Comparison of ENCODE assay signal across 1 cellular context in genomic region chr10:43574035-43574892, GRCh38.
TF ChIP-seq lines count a peak whose summit lies in the region.

TSS of gene ZNF239 (minus strand) at chr10:43574616. CDS start at chr10:43558079, 16,537 bp downstream.

TF ChIP-seq in GM12878, 131 proteins besides CTCF, POLR2A, EP300 and RAD21 (continued from another document and continues in another):
- TF ChIP-seq ELK1 (IDR thresholded peaks at IDR 0.05; ENCODE audit: low read depth, low read length) (peak; percentile 66; the same call in 1 of the 2 replicates), BHLHE40 (IDR thresholded peaks at IDR 0.05; ENCODE audit: borderline replicate concordance in 1 of 2, low read depth in 2 of 2, low read length in 1 of 2) (peak; percentile 91 to 96), YY1 (IDR thresholded peaks at IDR 0.05; ENCODE audit: low read depth, low read length) (peak; percentile 46; the same call in 1 of the 2 replicates), CHD2 (IDR thresholded peaks at IDR 0.05; ENCODE audit: borderline replicate concordance, low read depth, low read length) (no peak), ESRRA (IDR thresholded peaks at IDR 0.05; ENCODE audit: low read length) (no peak), FOXK2 (IDR thresholded peaks at IDR 0.05) (no peak), IRF4 (IDR thresholded peaks at IDR 0.05; ENCODE audit: low read depth, low read length) (no peak), SKIL (IDR thresholded peaks at IDR 0.05; ENCODE audit: low read depth, poor library complexity, severe bottlenecking) (no peak), IRF3 (IDR thresholded peaks at IDR 0.05) (no peak), IRF5 (IDR thresholded peaks at IDR 0.05; ENCODE audit: borderline replicate concordance) (no peak), STAT1 (conservative IDR thresholded peaks at IDR 0.05) (no peak), NRF1 (conservative IDR thresholded peaks at IDR 0.05; ENCODE audit: low read depth, low read length) (no peak), RELA (IDR thresholded peaks at IDR 0.05; ENCODE audit: borderline replicate concordance, partially characterized antibody) (no peak), ZBTB40 (IDR thresholded peaks at IDR 0.05; ENCODE audit: borderline replicate concordance) (peak; percentile 73), IKZF1 (conservative IDR thresholded peaks at IDR 0.05) (peak; percentile 66), SIN3A (IDR thresholded peaks at IDR 0.05; ENCODE audit: low read depth, low read length) (no peak), NFIC (IDR thresholded peaks at IDR 0.05; ENCODE audit: low read depth, low read length) (no peak), CHD1 (IDR thresholded peaks at IDR 0.05; ENCODE audit: low read depth, low read length) (no peak), CREB1 (IDR thresholded peaks at IDR 0.05; ENCODE audit: low read depth) (no peak), SMAD1 (IDR thresholded peaks at IDR 0.05; ENCODE audit: low read depth, partially characterized antibody) (no peak), HDAC2 (IDR thresholded peaks at IDR 0.05) (no peak), MAX (IDR thresholded peaks at IDR 0.05; ENCODE audit: low read depth, low read length) (peak; percentile 18; the same call in 1 of the 2 replicates), E2F8 (IDR thresholded peaks at IDR 0.05; ENCODE audit: low read depth, partially characterized antibody) (no peak), CEBPB (IDR thresholded peaks at IDR 0.05; ENCODE audit: borderline replicate concordance in 1 of 2, low read depth in 2 of 2, low read length in 2 of 2) (no peak), PAX8 (IDR thresholded peaks at IDR 0.05) (no peak), ZNF207 (IDR thresholded peaks at IDR 0.05; ENCODE audit: borderline replicate concordance) (no peak), PRDM15 (CRISPR knock-in tag; IDR thresholded peaks at IDR 0.05) (no peak), NBN (IDR thresholded peaks at IDR 0.05) (no peak), RBBP5 (conservative IDR thresholded peaks at IDR 0.05) (no peak), SUZ12 (IDR thresholded peaks at IDR 0.05; ENCODE audit: unreplicated experiment) (no peak), KLF5 (IDR thresholded peaks at IDR 0.05; ENCODE audit: partially characterized antibody) (no peak), SREBF1 (IDR thresholded peaks at IDR 0.05; ENCODE audit: low read length) (no peak), JUND (IDR thresholded peaks at IDR 0.05; ENCODE audit: low read depth, low read length) (no peak), STAT3 (IDR thresholded peaks at IDR 0.05; ENCODE audit: low read depth, low read length) (no peak), ZBTB11 (CRISPR knock-in tag; IDR thresholded peaks at IDR 0.05) (no peak), ZNF384 (IDR thresholded peaks at IDR 0.05; ENCODE audit: borderline replicate concordance, low read depth, low read length) (no peak), EED (IDR thresholded peaks at IDR 0.05; ENCODE audit: low read depth) (no peak), DPF2 (IDR thresholded peaks at IDR 0.05) (peak; percentile 38; the same call in 1 of the 2 replicates), POU2F2 (IDR thresholded peaks at IDR 0.05; ENCODE audit: borderline replicate concordance, low read depth, low read length) (no peak), IKZF2 (IDR thresholded peaks at IDR 0.05) (no peak), MTA3 (IDR thresholded peaks at IDR 0.05; ENCODE audit: borderline replicate concordance, low read length) (no peak), POLR2AphosphoS2 (IDR thresholded peaks at IDR 0.05; ENCODE audit: low read depth, low read length) (no peak), PML (IDR thresholded peaks at IDR 0.05; ENCODE audit: low read length) (no peak), MTA2 (IDR thresholded peaks at IDR 0.05; ENCODE audit: low read depth) (no peak), MYC (IDR thresholded peaks at IDR 0.05; ENCODE audit: insufficient read depth, insufficient read length, insufficient replicate concordance, low read length, severe bottlenecking) (peak; percentile 52), NR2F1 (conservative IDR thresholded peaks at IDR 0.05) (peak; percentile 72)
